In genomic region chr7:37009282-37009681, GRCh38 we compare ENCODE assay signal across 23 cellular contexts.
DNase-seq lines count a peak whose midpoint lies in the region; ATAC-seq and FAIRE-seq lines count a peak whose summit lies in the region.
"Had no signal": no experiment of that assay in that cellular context is flagged by ENCODE, and none has a peak within 500 bp of the region (broad histone marks: within the 10 kb centered on the region; RNA-seq: fewer than 3 reads in every experiment).

No MANE protein-coding gene starts in this region.

- H3K4me3 Mint-ChIP-seq in activated naive CD4-positive, alpha-beta T cell treated with anti-CD3 and anti-CD28 coated beads for 36 hours, result no peak overlapping the region
- H3K4me3 Mint-ChIP-seq: GM23338, H9, IgD-negative memory B cell, T-cell had no signal

- no peak for ATAC-seq in GM18909 (IDR thresholded peaks at IDR 0.05; ENCODE audit: poor library complexity, unreplicated experiment)
- ATAC-seq: GM23338, PC-3, Right ventricle myocardium inferior, T-cell had no signal

- H3K4me1 Mint-ChIP-seq in activated naive CD4-positive, alpha-beta T cell treated with anti-CD3 and anti-CD28 coated beads for 36 hours (ENCODE audit: low read depth), result peaks cover 5% of the 10 kb centered on the region

- no peaks in the 10 kb centered on the region for H3K27me3 Mint-ChIP-seq in activated naive CD4-positive, alpha-beta T cell treated with anti-CD3 and anti-CD28 coated beads for 36 hours (ENCODE audit: low read depth)
- H3K27me3 Mint-ChIP-seq: IgD-negative memory B cell, T-cell had no signal

- no peaks in the 10 kb centered on the region for H3K9me3 Mint-ChIP-seq in activated naive CD4-positive, alpha-beta T cell treated with anti-CD3 and anti-CD28 coated beads for 36 hours
- H3K9me3 Mint-ChIP-seq: GM23338, H9, T-cell had no signal

- intact Hi-C loops in activated naive CD4-positive, alpha-beta T cell treated with anti-CD3 and anti-CD28 coated beads for 36 hours (cut with micrococcal nuclease), result no loop called here

- FAIRE-seq in frontal cortex (lab: Jason Lieb, UNC), result no peak
- FAIRE-seq: GM12891 had no signal

- H3K36me3 Mint-ChIP-seq in activated naive CD4-positive, alpha-beta T cell treated with anti-CD3 and anti-CD28 coated beads for 36 hours (ENCODE audit: low read depth), result peaks cover 60% of the 10 kb centered on the region

- H3K27ac Mint-ChIP-seq in activated naive CD4-positive, alpha-beta T cell treated with anti-CD3 and anti-CD28 coated beads for 36 hours, result no peak overlapping the region
- H3K27ac Mint-ChIP-seq: GM23338, H9, IgD-negative memory B cell, T-cell had no signal

- CTCF ChIA-PET in activated naive CD4-positive, alpha-beta T cell treated with anti-CD3 and anti-CD28 coated beads for 36 hours (lab: Charles Lee), result interaction anchor here (0.5 to 1.1 kb wide), 2 partner anchors 22 to 940 kb away, joined by 3 to 4 read pairs; no protein-coding TSS in a partner anchor

- DNase-seq in NCI-H510A treated with DMSO at 0.1 percent for 48 hours (lab: John Stamatoyannopoulos, UW), result peak; percentile 23
- DNase-seq in NCI-H510A (lab: John Stamatoyannopoulos, UW), result no peak
- peak; percentile 18 for DNase-seq in NCI-H1694 (lab: John Stamatoyannopoulos, UW)
- DNase-seq in NCI-H526 treated with DMSO at 0.1 percent for 48 hours (lab: John Stamatoyannopoulos, UW), result peak; percentile 52
- DNase-seq in myocyte (ENCODE audit: low read depth), result peak; percentile 72
- no peak for DNase-seq in activated naive CD4-positive, alpha-beta T cell treated with anti-CD3 and anti-CD28 coated beads for 36 hours
- no peak for DNase-seq in frontal cortex (ENCODE audit: low spot score in 2 of 2)
- DNase-seq: Calu3, DMS79, EL, GF-D8, H9, MM.1S, NCI-H2081, NCI-H446 treated with DMSO at 0.1 percent for 48 hours, NCI-H774, PC-3, T-cell had no signal

Comparison
In these comparisons a context has a peak if more than half of its experiments do, and no peak if none do; other contexts are left out.
1. DNase-seq: peak in NCI-H510A treated with DMSO at 0.1 percent for 48 hours (single experiment), NCI-H1694 (single experiment), NCI-H526 treated with DMSO at 0.1 percent for 48 hours (single experiment) and myocyte (single experiment); none in NCI-H510A (single experiment), activated naive CD4-positive, alpha-beta T cell treated with anti-CD3 and anti-CD28 coated beads for 36 hours (single experiment) and frontal cortex (0 of 2).